Comparison of ENCODE assay signal across 26 cellular contexts in the genomic region with DNA sequence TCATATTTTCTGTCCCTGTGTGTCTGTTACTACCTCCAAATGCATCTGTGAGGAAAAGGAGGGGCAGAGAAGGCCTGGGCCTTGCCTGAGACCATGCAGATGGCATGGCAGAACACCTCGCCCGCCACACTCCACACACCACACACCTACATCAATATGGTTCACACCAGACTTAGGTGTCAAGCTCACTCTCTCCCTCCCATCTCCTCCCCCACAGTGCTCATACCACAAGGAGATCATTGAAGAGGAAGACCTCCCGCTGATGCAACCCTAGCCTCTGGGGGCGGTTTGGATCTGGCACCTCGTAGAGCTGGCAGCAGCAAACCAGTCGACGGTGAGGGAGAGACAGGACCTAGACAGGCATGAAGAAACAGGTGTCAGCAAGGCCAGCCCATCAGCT.
"Had no signal": no experiment of that assay in that cellular context is flagged by ENCODE, and none has a peak within 500 bp of the region (broad histone marks: within the 10 kb centered on the region; RNA-seq: fewer than 3 reads in every experiment).

No MANE protein-coding gene starts in this region.

- H3K36me3 Mint-ChIP-seq: activated naive CD8-positive, alpha-beta T cell treated with anti-CD3 and anti-CD28 coated beads, Interleukin-2, amount 10 ng/mL, durations not matched to agents 7 days and 5 days had no signal

- H3K4me3 ChIP-seq: adrenal gland, breast epithelium, Peyer's patch, SJCRH30 had no signal

- H3K4me2 ChIP-seq: SK-N-SH had no signal

- H3K4me3 Mint-ChIP-seq: activated CD4-positive, alpha-beta memory T cell treated with anti-CD3 and anti-CD28 coated beads, Interleukin-2, amount 10 ng/mL, durations not matched to agents 7 days and 5 days; activated naive CD8-positive, alpha-beta T cell treated with anti-CD3 and anti-CD28 coated beads, Interleukin-2, amount 10 ng/mL, durations not matched to agents 7 days and 5 days had no signal

- H3K36me3 ChIP-seq: breast epithelium, SJCRH30 had no signal

- H3K27me3 ChIP-seq: adrenal gland, Peyer's patch, SJCRH30 had no signal

- H3K27ac ChIP-seq: adrenal gland, breast epithelium, Peyer's patch, RWPE1, SJCRH30, VCaP had no signal

- DNase-seq: activated CD4-positive, alpha-beta memory T cell treated with anti-CD3 and anti-CD28 coated beads, Interleukin-2, amount 10 ng/mL, durations not matched to agents 7 days and 5 days; activated CD4-positive, alpha-beta T cell treated with anti-CD3 and anti-CD28 coated beads, Interleukin-2, amount 50 U/mL, for 1 hour; activated CD4-positive, CD25-positive, alpha-beta regulatory T cell; activated CD8-positive, alpha-beta memory T cell treated with anti-CD3 and anti-CD28 coated beads, Interleukin-2, amount 50 U/mL, for 48 hours; activated naive CD4-positive, alpha-beta T cell treated with anti-CD3 and anti-CD28 coated beads, Interleukin-2, amount 50 U/mL, for 16 hours; activated naive CD8-positive, alpha-beta T cell treated with anti-CD3 and anti-CD28 coated beads, Interleukin-2, amount 10 ng/mL, durations not matched to agents 7 days and 5 days; activated T-cell treated with anti-CD3 and anti-CD28 coated beads, Interleukin-2, amount 50 U/mL, for 1 hour; adrenal gland; central memory CD4-positive, alpha-beta T cell; KG1; MV-4-11; NCI-H1105; NCI-H1436; NCI-H1694 treated with DMSO at 0.1 percent for 48 hours; NCI-H2029 treated with DMSO at 0.1 percent for 48 hours; NCI-H510A treated with DMSO at 0.1 percent for 48 hours; NCI-H69; NK-92 treated with Interleukin-12 subunit alpha and Interleukin-12 subunit beta, amount 100 ng/mL, for 24 hours; Peyer's patch; Right ventricle myocardium superior; SJCRH30; SK-N-SH; T-helper 1 cell had no signal

- H3K4me1 Mint-ChIP-seq: activated naive CD8-positive, alpha-beta T cell treated with anti-CD3 and anti-CD28 coated beads, Interleukin-2, amount 10 ng/mL, durations not matched to agents 7 days and 5 days had no signal

- H3K27me3 Mint-ChIP-seq: activated CD4-positive, alpha-beta memory T cell treated with anti-CD3 and anti-CD28 coated beads, Interleukin-2, amount 10 ng/mL, durations not matched to agents 7 days and 5 days had no signal

- H3K9me3 Mint-ChIP-seq: activated CD4-positive, alpha-beta memory T cell treated with anti-CD3 and anti-CD28 coated beads, Interleukin-2, amount 10 ng/mL, durations not matched to agents 7 days and 5 days; activated naive CD8-positive, alpha-beta T cell treated with anti-CD3 and anti-CD28 coated beads, Interleukin-2, amount 10 ng/mL, durations not matched to agents 7 days and 5 days had no signal

- H3K27ac Mint-ChIP-seq: activated CD4-positive, alpha-beta memory T cell treated with anti-CD3 and anti-CD28 coated beads, Interleukin-2, amount 10 ng/mL, durations not matched to agents 7 days and 5 days; activated naive CD8-positive, alpha-beta T cell treated with anti-CD3 and anti-CD28 coated beads, Interleukin-2, amount 10 ng/mL, durations not matched to agents 7 days and 5 days had no signal

- H3K9me3 ChIP-seq: adrenal gland, breast epithelium, Peyer's patch, SJCRH30, SK-N-SH had no signal

- H3K4me1 ChIP-seq: adrenal gland, breast epithelium, Peyer's patch, SJCRH30 had no signal
